In genomic region chr17:75313941-75314550, GRCh38 we compare ENCODE assay signal across 9 cellular contexts. TPM values are rescaled to one million over a fixed set of nuclear protein-coding genes. Genes with fewer than 3 reads are reported as not detected.
DNase-seq lines count a peak whose midpoint lies in the region; ATAC-seq and TF ChIP-seq lines count a peak whose summit lies in the region.
"Had no signal": no experiment of that assay in that cellular context is flagged by ENCODE, and none has a peak within 500 bp of the region (broad histone marks: within the 10 kb centered on the region; RNA-seq: fewer than 3 reads in every experiment).

No MANE protein-coding gene starts in this region.

- CTCF ChIA-PET in activated naive CD4-positive, alpha-beta T cell treated with anti-CD3 and anti-CD28 coated beads for 36 hours (lab: Charles Lee), result interaction anchor here (0.8 kb wide), 1 partner anchor 9 kb away, joined by 4 read pairs; no protein-coding TSS in a partner anchor

- H3K4me1 Mint-ChIP-seq in activated naive CD4-positive, alpha-beta T cell treated with anti-CD3 and anti-CD28 coated beads for 36 hours (ENCODE audit: low read depth), result peaks cover 26% of the 10 kb centered on the region

- no peak for TF ChIP-seq POLR2A in tibial nerve (IDR thresholded peaks at IDR 0.05)

- H3K4me3 Mint-ChIP-seq in activated naive CD4-positive, alpha-beta T cell treated with anti-CD3 and anti-CD28 coated beads for 36 hours, result no peak overlapping the region

- no peak overlapping the region for H3K4me3 ChIP-seq in tibial nerve
- H3K4me3 ChIP-seq: HAP-1 had no signal

- WGBS in tibial nerve, 2 donors, result 70 to 73% methylated on average over 12 to 14 of the region's 14 CpGs

- H3K9me3 Mint-ChIP-seq in activated naive CD4-positive, alpha-beta T cell treated with anti-CD3 and anti-CD28 coated beads for 36 hours, result no peaks in the 10 kb centered on the region

- TF ChIP-seq EP300 in tibial nerve (IDR thresholded peaks at IDR 0.05), result peak in 1 of 2 donors; percentile 66

- intact Hi-C loops in activated naive CD4-positive, alpha-beta T cell treated with anti-CD3 and anti-CD28 coated beads for 36 hours (cut with micrococcal nuclease), result no loop called here
- intact Hi-C loops in left cardiac atrium (cut with DNase I), result no loop called here

- H3K27ac ChIP-seq in tibial nerve, result peak overlapping the region in 3 of 4 donors; percentile 26 to 75 (median 71)

- no peaks in the 10 kb centered on the region for H3K27me3 ChIP-seq in tibial nerve

- no peak for DNase-seq in activated naive CD4-positive, alpha-beta T cell treated with anti-CD3 and anti-CD28 coated beads for 36 hours
- DNase-seq in activated naive CD4-positive, alpha-beta T cell treated with anti-CD3 and anti-CD28 coated beads, Interleukin-2, amount 50 U/mL, for 16 hours, result no peak
- DNase-seq in SIG-M5 (lab: John Stamatoyannopoulos, UW), result peak; percentile 86
- DNase-seq in left cardiac atrium, result no peak
- no peak for DNase-seq in tibial nerve (ENCODE audit: low spot score in 2 of 2)
- no peak for DNase-seq in activated CD4-positive, alpha-beta T cell treated with anti-CD3 and anti-CD28 coated beads, Interleukin-2, amount 50 U/mL, for 48 hours
- DNase-seq in DMS79 (lab: John Stamatoyannopoulos, UW), result no peak

- H3K27ac Mint-ChIP-seq in activated naive CD4-positive, alpha-beta T cell treated with anti-CD3 and anti-CD28 coated beads for 36 hours, result peak overlapping the region; percentile 22

- no peaks in the 10 kb centered on the region for H3K27me3 Mint-ChIP-seq in activated naive CD4-positive, alpha-beta T cell treated with anti-CD3 and anti-CD28 coated beads for 36 hours (ENCODE audit: low read depth)

- no peaks in the 10 kb centered on the region for H3K9me3 ChIP-seq in tibial nerve
- H3K9me3 ChIP-seq: HAP-1 had no signal

- peak; percentile 56 to 67 for ATAC-seq in left cardiac atrium
- no peak for ATAC-seq in GM19395 (IDR thresholded peaks at IDR 0.05; ENCODE audit: unreplicated experiment)

- peaks cover 0 to 26% (median 5%) of the 10 kb centered on the region in 3 donors for H3K36me3 ChIP-seq in tibial nerve
- H3K36me3 ChIP-seq: HAP-1 had no signal

- peaks cover 2% of the 10 kb centered on the region for H3K36me3 Mint-ChIP-seq in activated naive CD4-positive, alpha-beta T cell treated with anti-CD3 and anti-CD28 coated beads for 36 hours (ENCODE audit: low read depth)

- peaks cover 0 to 9% (median 6%) of the 10 kb centered on the region in 4 donors for H3K4me1 ChIP-seq in tibial nerve
- H3K4me1 ChIP-seq: HAP-1 had no signal

- no peak for TF ChIP-seq CTCF in tibial nerve (IDR thresholded peaks at IDR 0.05)

RNA-seq across cellular contexts. Expression of gene SLC25A19, which starts 24.8 kb away (rescaled TPM):
- total RNA-seq in activated naive CD4-positive, alpha-beta T cell treated with anti-CD3 and anti-CD28 coated beads for 36 hours, result 10 to 100 TPM; 47.5 to 48.4 TPM
- 10 to 100 TPM; 15.2 to 21.0 TPM for total RNA-seq in left cardiac atrium
- 10 to 100 TPM; 16.7 to 23.1 (median 20.1) TPM for total RNA-seq in tibial nerve

RNA-seq across cellular contexts. Expression of gene MIF4GD, which starts 43.0 kb away (rescaled TPM):
- total RNA-seq in activated naive CD4-positive, alpha-beta T cell treated with anti-CD3 and anti-CD28 coated beads for 36 hours, result 10 to 100 TPM; 43.4 to 45.3 TPM
- total RNA-seq in left cardiac atrium, result 10 to 100 TPM; 13.8 to 17.7 TPM
- 10 to 100 TPM; 18.4 to 53.1 (median 41.0) TPM for total RNA-seq in tibial nerve

RNA-seq across cellular contexts. Expression of gene MRPS7, which starts 52.4 kb away (rescaled TPM):
- total RNA-seq in activated naive CD4-positive, alpha-beta T cell treated with anti-CD3 and anti-CD28 coated beads for 36 hours, result 10 to 100 TPM; 73.3 to 78.3 TPM
- 100 to 1,000 TPM in 1 of 2 donors, 10 to 100 TPM in 1; 85.4 to 103 TPM for total RNA-seq in left cardiac atrium
- total RNA-seq in tibial nerve, result 10 to 100 TPM; 31.2 to 36.6 (median 33.6) TPM

RNA-seq across cellular contexts. Expression of gene GGA3, which starts 52.6 kb away (rescaled TPM):
- total RNA-seq in activated naive CD4-positive, alpha-beta T cell treated with anti-CD3 and anti-CD28 coated beads for 36 hours, result 10 to 100 TPM; 65.7 to 66.1 TPM
- total RNA-seq in left cardiac atrium (10 to 100 TPM; 23.0 to 24.5 TPM), tibial nerve (10 to 100 TPM; 45.5 to 66.0 (median 56.6) TPM)
